ENCODE assay signal across 1 cellular context in the genomic region with DNA sequence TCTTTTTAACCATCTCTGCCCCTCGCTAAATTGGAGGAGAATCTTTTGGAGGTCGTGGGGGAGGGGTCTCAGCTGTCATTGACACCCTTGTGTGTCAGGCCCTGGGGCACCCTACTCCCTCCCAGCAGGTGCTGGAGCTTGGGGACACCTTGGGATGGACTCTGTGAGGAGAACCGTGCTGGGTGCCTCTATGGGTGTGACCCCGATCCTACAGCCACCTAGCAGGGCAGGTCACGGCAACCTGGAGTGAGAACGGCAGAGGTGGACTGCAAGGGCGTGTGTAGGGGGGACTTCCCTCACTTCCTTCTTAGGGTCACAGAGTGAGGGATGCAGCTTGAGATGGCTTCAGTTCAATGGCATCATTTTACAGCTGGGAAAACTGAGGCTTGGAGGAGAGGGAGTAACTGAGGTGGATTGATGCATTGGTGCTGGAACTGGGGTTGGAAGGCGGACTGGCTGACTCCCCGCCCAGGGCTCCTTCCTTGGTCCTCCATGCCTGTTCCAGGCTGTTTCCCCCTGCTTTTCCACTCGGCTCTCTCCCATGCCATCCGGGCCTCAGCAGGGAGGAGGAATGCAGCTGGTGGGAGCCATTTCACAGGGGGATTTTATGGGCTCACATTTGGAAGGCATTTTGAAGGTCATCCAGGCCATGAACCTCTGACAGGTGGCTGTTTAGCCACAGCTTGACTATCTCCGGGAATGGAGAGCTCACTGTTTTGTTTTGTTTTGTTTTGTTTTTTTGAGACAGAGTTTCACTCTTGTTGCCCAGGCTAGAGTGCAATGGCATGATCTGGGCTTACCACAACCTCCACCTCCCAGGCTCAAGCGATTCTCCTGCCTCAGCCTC.
TF ChIP-seq lines count a peak whose summit lies in the region.

No MANE protein-coding gene starts in this region.

TF ChIP-seq in IMR-90, 13 proteins besides CTCF, POLR2A, EP300 and RAD21:
- no peak for TF ChIP-seq BHLHE40 (IDR thresholded peaks at IDR 0.05; ENCODE audit: low read depth, low read length)
- no peak for TF ChIP-seq SMC3 (IDR thresholded peaks at IDR 0.05; ENCODE audit: low read depth, low read length)
- no peak for TF ChIP-seq CEBPB (IDR thresholded peaks at IDR 0.05; ENCODE audit: low read depth, low read length)
- no peak for TF ChIP-seq RCOR1 (IDR thresholded peaks at IDR 0.05; ENCODE audit: insufficient replicate concordance, low read length)
- TF ChIP-seq FOS (IDR thresholded peaks at IDR 0.05; ENCODE audit: low read depth, low read length), result no peak
- no peak for TF ChIP-seq MAFK (IDR thresholded peaks at IDR 0.05; ENCODE audit: low read depth, low read length)
- no peak for TF ChIP-seq RFX5 (IDR thresholded peaks at IDR 0.05; ENCODE audit: low read depth, low read length)
- TF ChIP-seq, protein P1, sequence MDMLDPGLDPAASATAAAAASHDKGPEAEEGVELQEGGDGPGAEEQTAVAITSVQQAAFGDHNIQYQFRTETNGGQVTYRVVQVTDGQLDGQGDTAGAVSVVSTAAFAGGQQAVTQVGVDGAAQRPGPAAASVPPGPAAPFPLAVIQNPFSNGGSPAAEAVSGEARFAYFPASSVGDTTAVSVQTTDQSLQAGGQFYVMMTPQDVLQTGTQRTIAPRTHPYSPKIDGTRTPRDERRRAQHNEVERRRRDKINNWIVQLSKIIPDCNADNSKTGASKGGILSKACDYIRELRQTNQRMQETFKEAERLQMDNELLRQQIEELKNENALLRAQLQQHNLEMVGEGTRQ (IDR thresholded peaks at IDR 0.05; ENCODE audit: low read depth, low read length), result no peak
- no peak for TF ChIP-seq NFE2L2 (IDR thresholded peaks at IDR 0.05; ENCODE audit: low read depth, low read length)
- no peak for TF ChIP-seq MAZ (IDR thresholded peaks at IDR 0.05; ENCODE audit: borderline replicate concordance, low read depth, low read length)
- TF ChIP-seq CHD1 (IDR thresholded peaks at IDR 0.05; ENCODE audit: low read depth, low read length), result no peak
- TF ChIP-seq MXI1 (IDR thresholded peaks at IDR 0.05; ENCODE audit: borderline replicate concordance, low read depth, low read length), result no peak
